In the genomic region with DNA sequence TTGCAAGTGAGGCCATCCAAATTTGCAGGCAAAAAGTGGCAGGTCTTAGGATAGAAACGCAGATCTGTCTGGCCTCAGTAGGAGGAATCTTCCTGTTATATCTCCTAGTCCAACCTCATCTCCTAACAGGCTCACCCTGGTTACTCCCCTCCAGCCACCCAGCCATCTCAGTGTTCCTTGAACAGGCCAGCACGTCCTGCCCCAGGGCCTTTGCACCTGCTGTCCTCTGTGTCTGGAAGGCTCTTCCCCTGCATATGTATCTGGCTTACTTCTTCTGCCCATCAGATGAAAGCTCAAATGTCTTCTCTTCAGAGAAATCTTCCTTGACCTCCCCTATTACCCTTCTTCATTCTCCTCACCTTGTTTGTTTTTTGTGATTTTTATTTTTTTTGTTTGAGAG, we compare ENCODE assay signal across 1 cellular context.
A peak's percentile ranks its signal among the peaks of the same experiment; 100 is the strongest.
TF ChIP-seq lines count a peak whose summit lies in the region.

No MANE protein-coding gene starts in this region.

TF ChIP-seq in K562, 482 proteins besides CTCF, POLR2A, EP300 and RAD21 (continued from another document):
- TF ChIP-seq, protein P1, sequence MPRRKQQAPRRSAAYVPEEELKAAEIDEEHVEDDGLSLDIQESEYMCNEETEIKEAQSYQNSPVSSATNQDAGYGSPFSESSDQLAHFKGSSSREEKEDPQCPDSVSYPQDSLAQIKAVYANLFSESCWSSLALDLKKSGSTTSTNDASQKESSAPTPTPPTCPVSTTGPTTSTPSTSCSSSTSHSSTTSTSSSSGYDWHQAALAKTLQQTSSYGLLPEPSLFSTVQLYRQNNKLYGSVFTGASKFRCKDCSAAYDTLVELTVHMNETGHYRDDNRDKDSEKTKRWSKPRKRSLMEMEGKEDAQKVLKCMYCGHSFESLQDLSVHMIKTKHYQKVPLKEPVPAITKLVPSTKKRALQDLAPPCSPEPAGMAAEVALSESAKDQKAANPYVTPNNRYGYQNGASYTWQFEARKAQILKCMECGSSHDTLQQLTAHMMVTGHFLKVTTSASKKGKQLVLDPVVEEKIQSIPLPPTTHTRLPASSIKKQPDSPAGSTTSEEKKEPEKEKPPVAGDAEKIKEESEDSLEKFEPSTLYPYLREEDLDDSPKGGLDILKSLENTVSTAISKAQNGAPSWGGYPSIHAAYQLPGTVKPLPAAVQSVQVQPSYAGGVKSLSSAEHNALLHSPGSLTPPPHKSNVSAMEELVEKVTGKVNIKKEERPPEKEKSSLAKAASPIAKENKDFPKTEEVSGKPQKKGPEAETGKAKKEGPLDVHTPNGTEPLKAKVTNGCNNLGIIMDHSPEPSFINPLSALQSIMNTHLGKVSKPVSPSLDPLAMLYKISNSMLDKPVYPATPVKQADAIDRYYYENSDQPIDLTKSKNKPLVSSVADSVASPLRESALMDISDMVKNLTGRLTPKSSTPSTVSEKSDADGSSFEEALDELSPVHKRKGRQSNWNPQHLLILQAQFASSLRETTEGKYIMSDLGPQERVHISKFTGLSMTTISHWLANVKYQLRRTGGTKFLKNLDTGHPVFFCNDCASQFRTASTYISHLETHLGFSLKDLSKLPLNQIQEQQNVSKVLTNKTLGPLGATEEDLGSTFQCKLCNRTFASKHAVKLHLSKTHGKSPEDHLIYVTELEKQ (CRISPR knock-in tag; IDR thresholded peaks at IDR 0.05): no peak
- peak; percentile 48 for TF ChIP-seq RBM25 (IDR thresholded peaks at IDR 0.05; ENCODE audit: low read depth, low read length, severe bottlenecking)
- no peak for TF ChIP-seq ZNF253 (CRISPR knock-in tag; conservative IDR thresholded peaks at IDR 0.05)
- TF ChIP-seq GTF2A2 (tag; IDR thresholded peaks at IDR 0.05): no peak
- no peak for TF ChIP-seq SRF (CRISPR knock-in tag; IDR thresholded peaks at IDR 0.05)
